1 cellular context compared by ENCODE assay signal in genomic region chr19:1512671-1513491, GRCh38.
A peak's percentile ranks its signal among the peaks of the same experiment; 100 is the strongest.
TF ChIP-seq lines count a peak whose summit lies in the region.

Gene ADAMTSL5, minus strand, starts transcription at chr19:1513019. Its CDS starts 2,076 bp downstream, at chr19:1510943.

TF ChIP-seq in HepG2, 621 proteins besides CTCF, POLR2A, EP300 and RAD21 (continued from another document and continues in another):
- TF ChIP-seq, protein P1, sequence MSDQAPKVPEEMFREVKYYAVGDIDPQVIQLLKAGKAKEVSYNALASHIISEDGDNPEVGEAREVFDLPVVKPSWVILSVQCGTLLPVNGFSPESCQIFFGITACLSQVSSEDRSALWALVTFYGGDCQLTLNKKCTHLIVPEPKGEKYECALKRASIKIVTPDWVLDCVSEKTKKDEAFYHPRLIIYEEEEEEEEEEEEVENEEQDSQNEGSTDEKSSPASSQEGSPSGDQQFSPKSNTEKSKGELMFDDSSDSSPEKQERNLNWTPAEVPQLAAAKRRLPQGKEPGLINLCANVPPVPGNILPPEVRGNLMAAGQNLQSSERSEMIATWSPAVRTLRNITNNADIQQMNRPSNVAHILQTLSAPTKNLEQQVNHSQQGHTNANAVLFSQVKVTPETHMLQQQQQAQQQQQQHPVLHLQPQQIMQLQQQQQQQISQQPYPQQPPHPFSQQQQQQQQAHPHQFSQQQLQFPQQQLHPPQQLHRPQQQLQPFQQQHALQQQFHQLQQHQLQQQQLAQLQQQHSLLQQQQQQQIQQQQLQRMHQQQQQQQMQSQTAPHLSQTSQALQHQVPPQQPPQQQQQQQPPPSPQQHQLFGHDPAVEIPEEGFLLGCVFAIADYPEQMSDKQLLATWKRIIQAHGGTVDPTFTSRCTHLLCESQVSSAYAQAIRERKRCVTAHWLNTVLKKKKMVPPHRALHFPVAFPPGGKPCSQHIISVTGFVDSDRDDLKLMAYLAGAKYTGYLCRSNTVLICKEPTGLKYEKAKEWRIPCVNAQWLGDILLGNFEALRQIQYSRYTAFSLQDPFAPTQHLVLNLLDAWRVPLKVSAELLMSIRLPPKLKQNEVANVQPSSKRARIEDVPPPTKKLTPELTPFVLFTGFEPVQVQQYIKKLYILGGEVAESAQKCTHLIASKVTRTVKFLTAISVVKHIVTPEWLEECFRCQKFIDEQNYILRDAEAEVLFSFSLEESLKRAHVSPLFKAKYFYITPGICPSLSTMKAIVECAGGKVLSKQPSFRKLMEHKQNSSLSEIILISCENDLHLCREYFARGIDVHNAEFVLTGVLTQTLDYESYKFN (CRISPR knock-in tag; conservative IDR thresholded peaks at IDR 0.05), result 0 out of 2 replicates have a peak, but pooled peaks have one; percentile 11
- no peak for TF ChIP-seq NR0B2 (CRISPR knock-in tag; IDR thresholded peaks at IDR 0.05)
- TF ChIP-seq NFRKB (IDR thresholded peaks at IDR 0.05), result no peak
- no peak; the same call in 1 of the 2 replicates for TF ChIP-seq POGZ (CRISPR knock-in tag; IDR thresholded peaks at IDR 0.05)
- no peak for TF ChIP-seq NONO (IDR thresholded peaks at IDR 0.05)
- TF ChIP-seq NONO (CRISPR knock-in tag; conservative IDR thresholded peaks at IDR 0.05), result no peak
- TF ChIP-seq FOXA1 (IDR thresholded peaks at IDR 0.05), result no peak
- TF ChIP-seq FOXA1 (CRISPR knock-in tag; IDR thresholded peaks at IDR 0.05), result 0 out of 2 replicates have a peak, but pooled peaks have one; percentile 7
- peak; percentile 71 for TF ChIP-seq PATZ1 (CRISPR knock-in tag; IDR thresholded peaks at IDR 0.05)
- TF ChIP-seq ZNF780A (CRISPR knock-in tag; IDR thresholded peaks at IDR 0.05), result no peak
- no peak for TF ChIP-seq GATAD2A (CRISPR knock-in tag; IDR thresholded peaks at IDR 0.05)
- no peak for TF ChIP-seq ZNF598 (CRISPR knock-in tag; IDR thresholded peaks at IDR 0.05; ENCODE audit: borderline replicate concordance)
- no peak for TF ChIP-seq MED8 (CRISPR knock-in tag; IDR thresholded peaks at IDR 0.05; ENCODE audit: insufficient replicate concordance)
- TF ChIP-seq MNT (IDR thresholded peaks at IDR 0.05), result no peak
- no peak for TF ChIP-seq SMAD9 (CRISPR knock-in tag; IDR thresholded peaks at IDR 0.05)
- TF ChIP-seq, protein P2, sequence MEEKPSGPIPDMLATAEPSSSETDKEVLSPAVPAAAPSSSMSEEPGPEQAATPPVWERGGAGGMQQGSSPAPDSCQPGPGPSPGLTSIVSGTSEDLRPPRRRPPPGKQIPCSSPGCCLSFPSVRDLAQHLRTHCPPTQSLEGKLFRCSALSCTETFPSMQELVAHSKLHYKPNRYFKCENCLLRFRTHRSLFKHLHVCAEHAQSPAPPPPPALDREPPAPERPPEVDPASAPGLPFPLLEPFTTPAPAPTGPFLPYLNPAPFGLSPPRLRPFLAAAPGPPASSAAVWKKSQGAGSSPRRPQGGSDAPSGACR (CRISPR knock-in tag; IDR thresholded peaks at IDR 0.05), result no peak
- TF ChIP-seq SOX13 (IDR thresholded peaks at IDR 0.05), result no peak
- TF ChIP-seq SOX13 (CRISPR knock-in tag; conservative IDR thresholded peaks at IDR 0.05 in 1 of 2, IDR thresholded peaks at IDR 0.05 in 1 of 2), result no peak
- no peak for TF ChIP-seq TBP (CRISPR knock-in tag; IDR thresholded peaks at IDR 0.05)
- peak; percentile 51; the same call in 1 of the 2 replicates for TF ChIP-seq ZFX (CRISPR knock-in tag; IDR thresholded peaks at IDR 0.05; ENCODE audit: low read depth)
- TF ChIP-seq ZNF556 (CRISPR knock-in tag; IDR thresholded peaks at IDR 0.05; ENCODE audit: borderline replicate concordance), result no peak
- TF ChIP-seq IKZF5 (CRISPR knock-in tag; IDR thresholded peaks at IDR 0.05), result 0 out of 2 replicates have a peak, but pooled peaks have one; percentile 25
- TF ChIP-seq CHD4 (IDR thresholded peaks at IDR 0.05; ENCODE audit: borderline replicate concordance, low read length), result peak; percentile 94
- no peak for TF ChIP-seq ZNF460 (CRISPR knock-in tag; IDR thresholded peaks at IDR 0.05; ENCODE audit: borderline replicate concordance)
- TF ChIP-seq ZNF713 (CRISPR knock-in tag; IDR thresholded peaks at IDR 0.05), result no peak
- peak; percentile 79 for TF ChIP-seq ETV5 (CRISPR knock-in tag; IDR thresholded peaks at IDR 0.05; ENCODE audit: borderline replicate concordance)
- TF ChIP-seq, protein P3, sequence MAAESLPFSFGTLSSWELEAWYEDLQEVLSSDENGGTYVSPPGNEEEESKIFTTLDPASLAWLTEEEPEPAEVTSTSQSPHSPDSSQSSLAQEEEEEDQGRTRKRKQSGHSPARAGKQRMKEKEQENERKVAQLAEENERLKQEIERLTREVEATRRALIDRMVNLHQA (CRISPR knock-in tag; IDR thresholded peaks at IDR 0.05), result no peak
- TF ChIP-seq, protein P4, sequence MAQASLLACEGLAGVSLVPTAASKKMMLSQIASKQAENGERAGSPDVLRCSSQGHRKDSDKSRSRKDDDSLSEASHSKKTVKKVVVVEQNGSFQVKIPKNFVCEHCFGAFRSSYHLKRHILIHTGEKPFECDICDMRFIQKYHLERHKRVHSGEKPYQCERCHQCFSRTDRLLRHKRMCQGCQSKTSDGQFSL (CRISPR knock-in tag; IDR thresholded peaks at IDR 0.05), result no peak
- TF ChIP-seq, protein P5, sequence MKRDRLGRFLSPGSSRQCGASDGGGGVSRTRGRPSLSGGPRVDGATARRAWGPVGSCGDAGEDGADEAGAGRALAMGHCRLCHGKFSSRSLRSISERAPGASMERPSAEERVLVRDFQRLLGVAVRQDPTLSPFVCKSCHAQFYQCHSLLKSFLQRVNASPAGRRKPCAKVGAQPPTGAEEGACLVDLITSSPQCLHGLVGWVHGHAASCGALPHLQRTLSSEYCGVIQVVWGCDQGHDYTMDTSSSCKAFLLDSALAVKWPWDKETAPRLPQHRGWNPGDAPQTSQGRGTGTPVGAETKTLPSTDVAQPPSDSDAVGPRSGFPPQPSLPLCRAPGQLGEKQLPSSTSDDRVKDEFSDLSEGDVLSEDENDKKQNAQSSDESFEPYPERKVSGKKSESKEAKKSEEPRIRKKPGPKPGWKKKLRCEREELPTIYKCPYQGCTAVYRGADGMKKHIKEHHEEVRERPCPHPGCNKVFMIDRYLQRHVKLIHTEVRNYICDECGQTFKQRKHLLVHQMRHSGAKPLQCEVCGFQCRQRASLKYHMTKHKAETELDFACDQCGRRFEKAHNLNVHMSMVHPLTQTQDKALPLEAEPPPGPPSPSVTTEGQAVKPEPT (CRISPR knock-in tag; IDR thresholded peaks at IDR 0.05; ENCODE audit: low read depth), result no peak
- TF ChIP-seq, protein P6, sequence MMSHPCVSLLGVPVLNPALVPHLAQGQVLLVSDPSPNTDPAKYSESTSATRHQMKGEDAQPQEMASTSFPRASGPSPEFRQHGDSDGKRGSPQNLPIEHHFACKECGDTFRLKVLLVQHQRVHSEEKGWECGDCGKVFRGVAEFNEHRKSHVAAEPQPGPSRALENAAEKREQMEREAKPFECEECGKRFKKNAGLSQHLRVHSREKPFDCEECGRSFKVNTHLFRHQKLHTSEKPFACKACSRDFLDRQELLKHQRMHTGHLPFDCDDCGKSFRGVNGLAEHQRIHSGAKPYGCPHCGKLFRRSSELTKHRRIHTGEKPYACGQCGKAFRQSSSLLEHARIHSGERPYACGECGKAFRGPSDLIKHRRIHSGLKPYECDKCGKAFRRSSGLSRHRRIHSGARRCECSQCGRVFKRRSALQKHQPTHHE (CRISPR knock-in tag; IDR thresholded peaks at IDR 0.05; ENCODE audit: borderline replicate concordance), result no peak
- TF ChIP-seq ZNF768 (CRISPR knock-in tag; IDR thresholded peaks at IDR 0.05), result peak; percentile 83; the same call in 1 of the 2 replicates
- TF ChIP-seq, protein P7, sequence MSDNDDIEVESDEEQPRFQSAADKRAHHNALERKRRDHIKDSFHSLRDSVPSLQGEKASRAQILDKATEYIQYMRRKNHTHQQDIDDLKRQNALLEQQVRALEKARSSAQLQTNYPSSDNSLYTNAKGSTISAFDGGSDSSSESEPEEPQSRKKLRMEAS (IDR thresholded peaks at IDR 0.05), result peak; percentile 68
- 0 out of 2 replicates have a peak, but pooled peaks have one; percentile 23 for TF ChIP-seq NR2C2 (CRISPR knock-in tag; IDR thresholded peaks at IDR 0.05; ENCODE audit: borderline replicate concordance)
- no peak for TF ChIP-seq PITX1 (CRISPR knock-in tag; IDR thresholded peaks at IDR 0.05)
- TF ChIP-seq, protein P8, sequence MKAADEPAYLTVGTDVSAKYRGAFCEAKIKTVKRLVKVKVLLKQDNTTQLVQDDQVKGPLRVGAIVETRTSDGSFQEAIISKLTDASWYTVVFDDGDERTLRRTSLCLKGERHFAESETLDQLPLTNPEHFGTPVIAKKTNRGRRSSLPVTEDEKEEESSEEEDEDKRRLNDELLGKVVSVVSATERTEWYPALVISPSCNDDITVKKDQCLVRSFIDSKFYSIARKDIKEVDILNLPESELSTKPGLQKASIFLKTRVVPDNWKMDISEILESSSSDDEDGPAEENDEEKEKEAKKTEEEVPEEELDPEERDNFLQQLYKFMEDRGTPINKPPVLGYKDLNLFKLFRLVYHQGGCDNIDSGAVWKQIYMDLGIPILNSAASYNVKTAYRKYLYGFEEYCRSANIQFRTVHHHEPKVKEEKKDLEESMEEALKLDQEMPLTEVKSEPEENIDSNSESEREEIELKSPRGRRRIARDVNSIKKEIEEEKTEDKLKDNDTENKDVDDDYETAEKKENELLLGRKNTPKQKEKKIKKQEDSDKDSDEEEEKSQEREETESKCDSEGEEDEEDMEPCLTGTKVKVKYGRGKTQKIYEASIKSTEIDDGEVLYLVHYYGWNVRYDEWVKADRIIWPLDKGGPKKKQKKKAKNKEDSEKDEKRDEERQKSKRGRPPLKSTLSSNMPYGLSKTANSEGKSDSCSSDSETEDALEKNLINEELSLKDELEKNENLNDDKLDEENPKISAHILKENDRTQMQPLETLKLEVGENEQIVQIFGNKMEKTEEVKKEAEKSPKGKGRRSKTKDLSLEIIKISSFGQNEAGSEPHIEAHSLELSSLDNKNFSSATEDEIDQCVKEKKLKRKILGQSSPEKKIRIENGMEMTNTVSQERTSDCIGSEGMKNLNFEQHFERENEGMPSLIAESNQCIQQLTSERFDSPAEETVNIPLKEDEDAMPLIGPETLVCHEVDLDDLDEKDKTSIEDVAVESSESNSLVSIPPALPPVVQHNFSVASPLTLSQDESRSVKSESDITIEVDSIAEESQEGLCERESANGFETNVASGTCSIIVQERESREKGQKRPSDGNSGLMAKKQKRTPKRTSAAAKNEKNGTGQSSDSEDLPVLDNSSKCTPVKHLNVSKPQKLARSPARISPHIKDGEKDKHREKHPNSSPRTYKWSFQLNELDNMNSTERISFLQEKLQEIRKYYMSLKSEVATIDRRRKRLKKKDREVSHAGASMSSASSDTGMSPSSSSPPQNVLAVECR (CRISPR knock-in tag; IDR thresholded peaks at IDR 0.05; ENCODE audit: borderline replicate concordance), result no peak; the same call in 1 of the 2 replicates
- no peak for TF ChIP-seq PAX8 (CRISPR knock-in tag; IDR thresholded peaks at IDR 0.05; ENCODE audit: borderline replicate concordance)
- TF ChIP-seq SMAD1 (CRISPR knock-in tag; IDR thresholded peaks at IDR 0.05; ENCODE audit: borderline replicate concordance, low read depth), result no peak
- TF ChIP-seq, protein P9, sequence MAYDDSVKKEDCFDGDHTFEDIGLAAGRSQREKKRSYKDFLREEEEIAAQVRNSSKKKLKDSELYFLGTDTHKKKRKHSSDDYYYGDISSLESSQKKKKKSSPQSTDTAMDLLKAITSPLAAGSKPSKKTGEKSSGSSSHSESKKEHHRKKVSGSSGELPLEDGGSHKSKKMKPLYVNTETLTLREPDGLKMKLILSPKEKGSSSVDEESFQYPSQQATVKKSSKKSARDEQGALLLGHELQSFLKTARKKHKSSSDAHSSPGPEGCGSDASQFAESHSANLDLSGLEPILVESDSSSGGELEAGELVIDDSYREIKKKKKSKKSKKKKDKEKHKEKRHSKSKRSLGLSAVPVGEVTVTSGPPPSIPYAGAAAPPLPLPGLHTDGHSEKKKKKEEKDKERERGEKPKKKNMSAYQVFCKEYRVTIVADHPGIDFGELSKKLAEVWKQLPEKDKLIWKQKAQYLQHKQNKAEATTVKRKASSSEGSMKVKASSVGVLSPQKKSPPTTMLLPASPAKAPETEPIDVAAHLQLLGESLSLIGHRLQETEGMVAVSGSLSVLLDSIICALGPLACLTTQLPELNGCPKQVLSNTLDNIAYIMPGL (CRISPR knock-in tag; IDR thresholded peaks at IDR 0.05; ENCODE audit: borderline replicate concordance in 1 of 2, low read depth in 1 of 2), result peak in 1 of 2 experiments; percentile 54; a peak in 1 of 4 replicates
- no peak for TF ChIP-seq SIX4 (CRISPR knock-in tag; IDR thresholded peaks at IDR 0.05)
- TF ChIP-seq ZNF672 (CRISPR knock-in tag; IDR thresholded peaks at IDR 0.05), result peak; percentile 100
- no peak for TF ChIP-seq ZFP36 (IDR thresholded peaks at IDR 0.05; ENCODE audit: borderline replicate concordance, low read depth, low read length, partially characterized antibody)
